12 cellular contexts compared by ENCODE assay signal in the genomic region with DNA sequence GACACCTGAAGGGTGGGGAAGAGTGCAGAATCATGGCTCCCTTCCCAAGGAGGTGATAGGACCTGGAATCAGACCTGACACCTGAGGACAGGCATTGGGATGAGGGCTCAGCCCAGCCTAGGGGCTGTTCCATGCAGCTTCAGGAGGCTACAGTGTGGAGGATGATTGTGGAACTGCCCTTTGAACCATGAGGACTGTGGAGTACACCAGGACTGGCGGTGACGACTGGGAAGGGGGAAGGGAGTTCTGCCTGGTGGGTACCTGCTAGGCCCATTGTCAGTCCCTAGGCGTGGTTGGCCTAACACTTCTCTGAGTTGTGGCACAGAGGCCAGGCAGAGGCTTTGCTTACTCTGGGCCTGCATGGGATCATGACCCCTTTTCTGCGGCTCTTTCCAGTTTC.
DNase-seq lines count a peak whose midpoint lies in the region; ATAC-seq and TF ChIP-seq lines count a peak whose summit lies in the region.
"Had no signal": no experiment of that assay in that cellular context is flagged by ENCODE, and none has a peak within 500 bp of the region (broad histone marks: within the 10 kb centered on the region; RNA-seq: fewer than 3 reads in every experiment).

No MANE protein-coding gene starts in this region.

- TF ChIP-seq CTCF in nephron (IDR thresholded peaks at IDR 0.05; ENCODE audit: unreplicated experiment in 3 of 3) (no peak), brain microvascular endothelial cell (IDR thresholded peaks at IDR 0.05; ENCODE audit: low read depth, low read length, missing control alignments) (no peak)

- H3K27ac ChIP-seq in duodenal mucosa (ENCODE audit: low read depth, low read length), result no peak overlapping the region
- H3K27ac ChIP-seq in brain microvascular endothelial cell, result no peak overlapping the region

- ATAC-seq in stimulated activated naive CD8-positive, alpha-beta T cell treated with anti-CD3 and anti-CD28 coated beads, Interleukin-15, Interleukin-2, amounts not matched to agents 100 U/mL and 50 U/mL, for 24 hours, result no peak
- no peak for ATAC-seq in HG03025 (IDR thresholded peaks at IDR 0.05; ENCODE audit: low FRiP score, unreplicated experiment)
- ATAC-seq: K562 had no signal

- in situ Hi-C loops in brain microvascular endothelial cell (cut with HindIII; ENCODE audit: low pct_ligation_motif_present, low sequenced_read_pairs), result no loop called here

- H3K36me3 Mint-ChIP-seq in stimulated activated naive CD8-positive, alpha-beta T cell treated with anti-CD3 and anti-CD28 coated beads, Interleukin-15, Interleukin-2, amounts not matched to agents 100 ng/mL and 50 ng/mL, for 24 hours (ENCODE audit: low read depth), result no peaks in the 10 kb centered on the region
- H3K36me3 Mint-ChIP-seq in nephron (ENCODE audit: low read depth), result no peaks in the 10 kb centered on the region

- DNase-seq in stimulated activated naive CD8-positive, alpha-beta T cell treated with anti-CD3 and anti-CD28 coated beads, Interleukin-15, Interleukin-2, amounts not matched to agents 100 U/mL and 50 U/mL, for 24 hours, result no peak
- no peak for DNase-seq in brain microvascular endothelial cell
- no peak for DNase-seq in GF-D8 (lab: John Stamatoyannopoulos, UW)
- no peak for DNase-seq in NCI-H345 treated with DMSO at 0.1 percent for 48 hours (lab: John Stamatoyannopoulos, UW; ENCODE audit: unreplicated experiment)
- DNase-seq: islet precursor cell, NCI-H2171, RPMI8226 had no signal

- peak overlapping the region; percentile 90 for H3K27ac Mint-ChIP-seq in stimulated activated naive CD8-positive, alpha-beta T cell treated with anti-CD3 and anti-CD28 coated beads, Interleukin-15, Interleukin-2, amounts not matched to agents 100 ng/mL and 50 ng/mL, for 24 hours
- peak overlapping the region; percentile 45 to 95 (median 52) for H3K27ac Mint-ChIP-seq in nephron

- H3K9me3 Mint-ChIP-seq in stimulated activated naive CD8-positive, alpha-beta T cell treated with anti-CD3 and anti-CD28 coated beads, Interleukin-15, Interleukin-2, amounts not matched to agents 100 ng/mL and 50 ng/mL, for 24 hours, result no peaks in the 10 kb centered on the region
- no peaks in the 10 kb centered on the region for H3K9me3 Mint-ChIP-seq in nephron

- no peaks in the 10 kb centered on the region for H3K9me3 ChIP-seq in duodenal mucosa (ENCODE audit: control insufficient read depth in 1 of 2, low read length in 2 of 2)

- H3K4me3 ChIP-seq in duodenal mucosa (ENCODE audit: low read depth in 1 of 2, low read length in 2 of 2), result peak overlapping the region; percentile 21 to 38
- no peak overlapping the region for H3K4me3 ChIP-seq in brain microvascular endothelial cell (ENCODE audit: low read depth, low read length)
- H3K4me3 ChIP-seq: K562 had no signal

- peaks cover 84% of the 10 kb centered on the region for H3K4me1 Mint-ChIP-seq in stimulated activated naive CD8-positive, alpha-beta T cell treated with anti-CD3 and anti-CD28 coated beads, Interleukin-15, Interleukin-2, amounts not matched to agents 100 ng/mL and 50 ng/mL, for 24 hours (ENCODE audit: low read depth)
- peaks cover 62% of the 10 kb centered on the region for H3K4me1 Mint-ChIP-seq in nephron

- H3K27me3 ChIP-seq in duodenal mucosa (ENCODE audit: control insufficient read depth in 1 of 2, insufficient read depth in 2 of 2, low read length in 2 of 2) (no peaks in the 10 kb centered on the region), brain microvascular endothelial cell (replicated peaks) (no peaks in the 10 kb centered on the region)

- no peaks in the 10 kb centered on the region for H3K27me3 Mint-ChIP-seq in stimulated activated naive CD8-positive, alpha-beta T cell treated with anti-CD3 and anti-CD28 coated beads, Interleukin-15, Interleukin-2, amounts not matched to agents 100 ng/mL and 50 ng/mL, for 24 hours
- H3K27me3 Mint-ChIP-seq in nephron (ENCODE audit: low read depth), result no peaks in the 10 kb centered on the region

- H3K36me3 ChIP-seq in duodenal mucosa (ENCODE audit: control insufficient read depth in 1 of 2, insufficient read depth in 2 of 2, low read length in 2 of 2) (no peaks in the 10 kb centered on the region), brain microvascular endothelial cell (replicated peaks) (no peaks in the 10 kb centered on the region)

- peak overlapping the region; percentile 2 to 7 for H3K9ac ChIP-seq in duodenal mucosa (ENCODE audit: low read depth in 1 of 2, low read length in 2 of 2)

- H3K4me3 Mint-ChIP-seq in stimulated activated naive CD8-positive, alpha-beta T cell treated with anti-CD3 and anti-CD28 coated beads, Interleukin-15, Interleukin-2, amounts not matched to agents 100 ng/mL and 50 ng/mL, for 24 hours, result no peak overlapping the region
- H3K4me3 Mint-ChIP-seq in nephron, result no peak overlapping the region

- H3K4me1 ChIP-seq in duodenal mucosa (ENCODE audit: control insufficient read depth in 1 of 2, insufficient read depth in 2 of 2, low read length in 2 of 2), result peaks cover 29 to 32% of the 10 kb centered on the region in 2 donors
